Comparison of ENCODE assay signal across 29 cellular contexts in genomic region chr10:125757742-125758141, GRCh38. TPM values are rescaled to one million over a fixed set of nuclear protein-coding genes. Genes with fewer than 3 reads are reported as not detected.
"Had no signal": no experiment of that assay in that cellular context is flagged by ENCODE, and none has a peak within 500 bp of the region (broad histone marks: within the 10 kb centered on the region; RNA-seq: fewer than 3 reads in every experiment).

No MANE protein-coding gene starts in this region.

- H3K27ac Mint-ChIP-seq: dendritic cell treated with granulocyte-macrophage colony-stimulating factor and Interleukin-4, amounts not matched to agents 40 ng/mL and 50 ng/mL, for 4 days; nephron had no signal

- H3K27ac ChIP-seq: colonic mucosa, gastrocnemius medialis, heart left ventricle, hepatocyte, prostate gland, right atrium auricular region, thoracic aorta, tibial nerve, upper lobe of left lung had no signal

- H3K4me1 ChIP-seq: colonic mucosa, gastrocnemius medialis, heart left ventricle, prostate gland, right atrium auricular region, tibial nerve, upper lobe of left lung had no signal

- H3K36me3 ChIP-seq: prostate gland had no signal

- H3K27me3 ChIP-seq: colonic mucosa, gastrocnemius medialis, heart left ventricle, hepatocyte, right atrium auricular region, tibial nerve, upper lobe of left lung had no signal

- H3K9me3 ChIP-seq: colonic mucosa, gastrocnemius medialis, heart left ventricle, prostate gland, right atrium auricular region, thoracic aorta, tibial nerve, upper lobe of left lung had no signal

- H3K27me3 Mint-ChIP-seq: dendritic cell treated with granulocyte-macrophage colony-stimulating factor and Interleukin-4, amounts not matched to agents 40 ng/mL and 50 ng/mL, for 4 days; naive thymus-derived CD4-positive, alpha-beta T cell had no signal

- H3K4me3 Mint-ChIP-seq: dendritic cell treated with granulocyte-macrophage colony-stimulating factor and Interleukin-4, amounts not matched to agents 40 ng/mL and 50 ng/mL, for 4 days; naive thymus-derived CD4-positive, alpha-beta T cell; nephron had no signal

- H3K9me3 Mint-ChIP-seq: dendritic cell treated with granulocyte-macrophage colony-stimulating factor and Interleukin-4, amounts not matched to agents 40 ng/mL and 50 ng/mL, for 4 days; naive thymus-derived CD4-positive, alpha-beta T cell; nephron had no signal

- ATAC-seq: gastrocnemius medialis; heart left ventricle; left lobe of liver; naive thymus-derived CD4-positive, alpha-beta T cell; sciatic nerve had no signal

- DNase-seq: colonic mucosa; effector memory CD4-positive, alpha-beta T cell; foreskin fibroblast; gastrocnemius medialis; heart left ventricle; kidney; mesenchymal stem cell; midbrain; naive thymus-derived CD4-positive, alpha-beta T cell; nucleus accumbens; stimulated activated CD4-positive, alpha-beta T cell treated with anti-CD3 and anti-CD28 coated beads, Interleukin-12 subunit alpha, Interleukin-12 subunit beta, amount 100 ng/mL, for 4 hours; stimulated activated CD4-positive, alpha-beta T cell treated with anti-CD3 and anti-CD28 coated beads, Interleukin-1b, Interleukin-23, amount 100 ng/mL, for 48 hours; stimulated activated CD4-positive, alpha-beta T cell treated with anti-CD3 and anti-CD28 coated beads, Interleukin-4, amount 100 ng/mL, for 1 hour; stimulated activated CD8-positive, alpha-beta memory T cell treated with anti-CD3 and anti-CD28 coated beads, Interleukin-4, amount 100 ng/mL, for 48 hours; stimulated activated naive CD4-positive, alpha-beta T cell treated with Interleukin-2 at 50 U/mL for 16 hours; upper lobe of left lung had no signal

- H3K4me3 ChIP-seq: colonic mucosa, gastrocnemius medialis, heart left ventricle, hepatocyte, lung, prostate gland, right atrium auricular region, smooth muscle cell, thoracic aorta, tibial nerve, upper lobe of left lung had no signal

RNA-seq across cellular contexts. Expression of gene MMP21, which starts 17.9 kb away (rescaled TPM):
- total RNA-seq: chondrocyte, colonic mucosa, gastrocnemius medialis, hepatocyte, osteocyte, prostate gland, smooth muscle cell, thoracic aorta had no signal
